In genomic region chr12:124328116-124328515, GRCh38 we compare ENCODE assay signal across 1 cellular context.
TF ChIP-seq lines count a peak whose summit lies in the region.

No MANE protein-coding gene starts in this region.

TF ChIP-seq in GM23338, 12 proteins besides CTCF, POLR2A, EP300 and RAD21 (continued from another document):
- no peak for TF ChIP-seq ZNF462 (CRISPR knock-in tag; IDR thresholded peaks at IDR 0.05)
- no peak for TF ChIP-seq CREB1 (CRISPR knock-in tag; IDR thresholded peaks at IDR 0.05; ENCODE audit: low read depth)
- TF ChIP-seq STAT1 (IDR thresholded peaks at IDR 0.05; ENCODE audit: unreplicated experiment): no peak
- TF ChIP-seq ZNF331 (CRISPR knock-in tag; IDR thresholded peaks at IDR 0.05; ENCODE audit: low read depth): no peak
- no peak for TF ChIP-seq POLR2AphosphoS5 (IDR thresholded peaks at IDR 0.05; ENCODE audit: low read depth)
- no peak for TF ChIP-seq JUNB (IDR thresholded peaks at IDR 0.05; ENCODE audit: unreplicated experiment)
- no peak for TF ChIP-seq ZNF114 (CRISPR knock-in tag; IDR thresholded peaks at IDR 0.05)
- no peak for TF ChIP-seq ETS1 (IDR thresholded peaks at IDR 0.05)
- TF ChIP-seq EZH2 (IDR thresholded peaks at IDR 0.05; ENCODE audit: low read depth, unreplicated experiment): no peak
- TF ChIP-seq, protein P1, sequence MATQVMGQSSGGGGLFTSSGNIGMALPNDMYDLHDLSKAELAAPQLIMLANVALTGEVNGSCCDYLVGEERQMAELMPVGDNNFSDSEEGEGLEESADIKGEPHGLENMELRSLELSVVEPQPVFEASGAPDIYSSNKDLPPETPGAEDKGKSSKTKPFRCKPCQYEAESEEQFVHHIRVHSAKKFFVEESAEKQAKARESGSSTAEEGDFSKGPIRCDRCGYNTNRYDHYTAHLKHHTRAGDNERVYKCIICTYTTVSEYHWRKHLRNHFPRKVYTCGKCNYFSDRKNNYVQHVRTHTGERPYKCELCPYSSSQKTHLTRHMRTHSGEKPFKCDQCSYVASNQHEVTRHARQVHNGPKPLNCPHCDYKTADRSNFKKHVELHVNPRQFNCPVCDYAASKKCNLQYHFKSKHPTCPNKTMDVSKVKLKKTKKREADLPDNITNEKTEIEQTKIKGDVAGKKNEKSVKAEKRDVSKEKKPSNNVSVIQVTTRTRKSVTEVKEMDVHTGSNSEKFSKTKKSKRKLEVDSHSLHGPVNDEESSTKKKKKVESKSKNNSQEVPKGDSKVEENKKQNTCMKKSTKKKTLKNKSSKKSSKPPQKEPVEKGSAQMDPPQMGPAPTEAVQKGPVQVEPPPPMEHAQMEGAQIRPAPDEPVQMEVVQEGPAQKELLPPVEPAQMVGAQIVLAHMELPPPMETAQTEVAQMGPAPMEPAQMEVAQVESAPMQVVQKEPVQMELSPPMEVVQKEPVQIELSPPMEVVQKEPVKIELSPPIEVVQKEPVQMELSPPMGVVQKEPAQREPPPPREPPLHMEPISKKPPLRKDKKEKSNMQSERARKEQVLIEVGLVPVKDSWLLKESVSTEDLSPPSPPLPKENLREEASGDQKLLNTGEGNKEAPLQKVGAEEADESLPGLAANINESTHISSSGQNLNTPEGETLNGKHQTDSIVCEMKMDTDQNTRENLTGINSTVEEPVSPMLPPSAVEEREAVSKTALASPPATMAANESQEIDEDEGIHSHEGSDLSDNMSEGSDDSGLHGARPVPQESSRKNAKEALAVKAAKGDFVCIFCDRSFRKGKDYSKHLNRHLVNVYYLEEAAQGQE (IDR thresholded peaks at IDR 0.05; ENCODE audit: unreplicated experiment): no peak
TF ChIP-seq in GM23338: peak in this region for 0.
